ENCODE assay signal across 9 cellular contexts in the genomic region with DNA sequence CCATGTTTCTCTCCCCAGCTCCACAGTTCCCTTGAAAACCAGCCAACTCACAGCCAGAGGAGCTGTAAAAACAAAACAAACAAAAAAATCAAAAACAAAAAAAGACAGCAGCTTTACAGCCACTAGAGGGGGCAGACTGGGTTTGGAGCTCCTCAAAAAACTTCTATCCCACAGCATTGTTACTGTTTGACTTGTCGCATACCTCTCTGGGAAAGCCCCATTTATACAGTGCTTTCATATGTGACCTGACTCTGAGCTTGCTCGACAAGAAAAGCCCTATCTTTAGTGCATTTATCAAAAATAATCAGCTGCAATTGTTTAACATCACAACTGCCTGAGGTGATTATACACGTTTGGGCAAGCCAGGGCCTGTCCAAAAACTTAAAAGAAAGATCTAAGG. TPM values are rescaled to one million over a fixed set of nuclear protein-coding genes. Genes with fewer than 3 reads are reported as not detected.
DNase-seq lines count a peak whose midpoint lies in the region; ATAC-seq, FAIRE-seq and TF ChIP-seq lines count a peak whose summit lies in the region.
"Had no signal": no experiment of that assay in that cellular context is flagged by ENCODE, and none has a peak within 500 bp of the region (broad histone marks: within the 10 kb centered on the region; RNA-seq: fewer than 3 reads in every experiment).

No MANE protein-coding gene starts in this region.

- POLR2A ChIA-PET in endothelial cell of umbilical vein (lab: Charles Lee): interaction anchor here (0.6 to 1.4 kb wide), 2 partner anchors 22 to 44 kb away, joined by 3 to 7 read pairs; partner anchors contain the start of gene TSPAN6

- H3K36me3 ChIP-seq in endothelial cell of umbilical vein (ENCODE audit: control insufficient read depth in 2 of 2, extremely low read depth in 1 of 2, insufficient read depth in 2 of 2, low read length in 2 of 2): no peaks in the 10 kb centered on the region
- no peaks in the 10 kb centered on the region for H3K36me3 ChIP-seq in prostate gland

- H3K9me1 ChIP-seq in endothelial cell of umbilical vein (replicated peaks; ENCODE audit: control insufficient read depth, extremely low read depth, insufficient read depth, low read length): no peaks in the 10 kb centered on the region

- H2AFZ ChIP-seq in endothelial cell of umbilical vein (ENCODE audit: low read depth, low read length): peak overlapping the region; percentile 16

- 21% methylated on average over 3 of the region's 3 CpGs for WGBS in prostate gland

- no peaks in the 10 kb centered on the region for H3K79me2 ChIP-seq in endothelial cell of umbilical vein (ENCODE audit: control insufficient read depth, insufficient read depth, low read length)

- no TSS peak for BruUV-seq in endothelial cell of umbilical vein (replicated peaks; lab: Mats Ljungman, UMichigan)

- no peaks in the 10 kb centered on the region for H4K20me1 ChIP-seq in endothelial cell of umbilical vein (replicated peaks; ENCODE audit: control insufficient read depth, extremely low read depth, insufficient read depth, low read length)

- intact Hi-C loops in endothelial cell of umbilical vein (cut with micrococcal nuclease): loop anchor here (1.0 to 5.0 kb wide), 4 partner anchors 22 to 153 kb away; partner anchors contain the start of gene TSPAN6
- intact Hi-C loops in prostate gland (cut with DNase I): no loop called here

- H3K4me1 ChIP-seq in endothelial cell of umbilical vein (ENCODE audit: control insufficient read depth, extremely low read depth, insufficient read depth, low read length) (peaks cover 2% of the 10 kb centered on the region), prostate gland (replicated peaks) (no peaks in the 10 kb centered on the region)

- DNase-seq in D721Med (ENCODE audit: insufficient read length, low spot score) (no peak), NCI-H524 treated with DMSO at 0.1 percent for 48 hours (lab: John Stamatoyannopoulos, UW) (peak; percentile 3), endothelial cell of umbilical vein (ENCODE audit: low read depth, low spot score) (peak; percentile 74), prostate gland (ENCODE audit: low spot score) (peak; percentile 4), COLO668 (lab: John Stamatoyannopoulos, UW; ENCODE audit: unreplicated experiment) (no peak)
- no peak for DNase-seq in activated naive CD4-positive, alpha-beta T cell treated with Interleukin-2 at 50 U/mL for 16 hours

- dilution Hi-C loops in endothelial cell of umbilical vein (cut with MboI; ENCODE audit: extremely low pct_ligation_motif_present, low sequenced_read_pairs): no loop called here

- TF ChIP-seq POLR2A in endothelial cell of umbilical vein (IDR thresholded peaks at IDR 0.05; ENCODE audit: low read depth, low read length): no peak
- TF ChIP-seq POLR2A in prostate gland (IDR thresholded peaks at IDR 0.05): no peak

- ATAC-seq in GM18873 (IDR thresholded peaks at IDR 0.05; ENCODE audit: low FRiP score, unreplicated experiment): peak; percentile 100
- peak; percentile 100 for ATAC-seq in HG02981 (IDR thresholded peaks at IDR 0.05; ENCODE audit: unreplicated experiment)

- H3K27me3 ChIP-seq in endothelial cell of umbilical vein (ENCODE audit: control insufficient read depth in 2 of 2, insufficient read depth in 2 of 2, low read length in 2 of 2) (no peaks in the 10 kb centered on the region), prostate gland (replicated peaks; ENCODE audit: insufficient read depth) (no peaks in the 10 kb centered on the region)

- FAIRE-seq in D721Med (lab: Jason Lieb, UNC): no peak
- FAIRE-seq in endothelial cell of umbilical vein (lab: Jason Lieb, UNC): peak; percentile 78

- CTCF ChIA-PET in endothelial cell of umbilical vein (lab: Charles Lee): interaction anchor here (0.7 to 2.7 kb wide), 26 partner anchors 8 to 168 kb away, joined by 3 to 33 read pairs (median 4); partner anchors contain the start of gene TSPAN6

- H3K27ac ChIP-seq in endothelial cell of umbilical vein (ENCODE audit: insufficient read depth, low read depth, low read length) (no peak overlapping the region), prostate gland (no peak overlapping the region)

- H3K4me3 ChIP-seq in endothelial cell of umbilical vein (replicated peaks in 1 of 3; ENCODE audit: insufficient read depth in 1 of 3, low read depth in 1 of 3, low read length in 3 of 3): no peak overlapping the region
- H3K4me3 ChIP-seq in prostate gland: no peak overlapping the region

- no peaks in the 10 kb centered on the region for H3K9me3 ChIP-seq in endothelial cell of umbilical vein (replicated peaks; ENCODE audit: control insufficient read depth, insufficient read depth, low read length)
- H3K9me3 ChIP-seq in prostate gland: no peaks in the 10 kb centered on the region

- no peak overlapping the region for H3K4me2 ChIP-seq in endothelial cell of umbilical vein (ENCODE audit: insufficient read depth, low read length)

- no peak overlapping the region for H3K9ac ChIP-seq in endothelial cell of umbilical vein (replicated peaks; ENCODE audit: extremely low read depth, insufficient read depth, low read length)

- TF ChIP-seq CTCF in D721Med (IDR thresholded peaks at IDR 0.05; ENCODE audit: insufficient read depth, missing control alignments) (peak; percentile 25), endothelial cell of umbilical vein (IDR thresholded peaks at IDR 0.05; ENCODE audit: extremely low read depth in 1 of 2, insufficient read depth in 1 of 2, low read depth in 1 of 2, low read length in 2 of 2) (peak; percentile 46 to 60), prostate gland (IDR thresholded peaks at IDR 0.05) (peak in 2 of 4 experiments; percentile 23 to 31)

TF ChIP-seq in endothelial cell of umbilical vein, 7 proteins besides CTCF, POLR2A, EP300 and RAD21:
- no peak for TF ChIP-seq EZH2 (IDR thresholded peaks at IDR 0.05; ENCODE audit: borderline replicate concordance, low read depth, low read length, severe bottlenecking)
- no peak for TF ChIP-seq JUN (IDR thresholded peaks at IDR 0.05; ENCODE audit: borderline replicate concordance, insufficient read depth, insufficient read length, low read depth)
- TF ChIP-seq, protein P1, sequence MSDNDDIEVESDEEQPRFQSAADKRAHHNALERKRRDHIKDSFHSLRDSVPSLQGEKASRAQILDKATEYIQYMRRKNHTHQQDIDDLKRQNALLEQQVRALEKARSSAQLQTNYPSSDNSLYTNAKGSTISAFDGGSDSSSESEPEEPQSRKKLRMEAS (IDR thresholded peaks at IDR 0.05; ENCODE audit: insufficient read depth, insufficient read length): no peak
- TF ChIP-seq MYC (IDR thresholded peaks at IDR 0.05; ENCODE audit: low read depth, low read length): no peak
- no peak for TF ChIP-seq GATA2 (IDR thresholded peaks at IDR 0.05; ENCODE audit: insufficient read depth, insufficient read length, low read depth, low read length)
- no peak for TF ChIP-seq POLR2AphosphoS5 (IDR thresholded peaks at IDR 0.05; ENCODE audit: insufficient read depth, low read depth, low read length)
- TF ChIP-seq FOS (IDR thresholded peaks at IDR 0.05; ENCODE audit: borderline replicate concordance, insufficient read depth, low read length): no peak

RNA-seq across cellular contexts. Expression of gene TSPAN6, which starts 21.6 kb away (rescaled TPM):
- total RNA-seq in endothelial cell of umbilical vein (43.1 and 44.6 TPM in 2 replicates), prostate gland (10 to 100 TPM; 26.1 to 34.9 TPM)
- polyA plus RNA-seq in endothelial cell of umbilical vein: 53.7 and 65.5 TPM in 2 replicates
- 49.6 and 50.0 TPM in 2 replicates for polyA plus RNA-seq in endothelial cell of umbilical vein (2011; cell fraction: cytosol; rRNA removed)
- polyA plus RNA-seq in endothelial cell of umbilical vein (2011; cell fraction: nucleus; rRNA removed): 27.1 and 34.2 TPM in 2 replicates
- polyA plus RNA-seq in endothelial cell of umbilical vein (2012): 56.7 and 72.5 TPM in 2 replicates
- polyA minus RNA-seq in endothelial cell of umbilical vein: 50.2 and 54.1 TPM in 2 replicates
- polyA minus RNA-seq in endothelial cell of umbilical vein (2011; cell fraction: cytosol; rRNA and poly(A)+ RNA removed): 13.7 TPM
- 12.6 and 14.1 TPM in 2 replicates for polyA minus RNA-seq in endothelial cell of umbilical vein (2011; cell fraction: nucleus; rRNA and poly(A)+ RNA removed)

RNA-seq across cellular contexts. Expression of gene SRPX2, which starts 29.0 kb away (rescaled TPM):
- total RNA-seq in endothelial cell of umbilical vein (124 and 133 TPM in 2 replicates), prostate gland (1 to 10 TPM; 4.8 to 5.1 TPM)
- 260 and 265 TPM in 2 replicates for polyA plus RNA-seq in endothelial cell of umbilical vein
- 193 and 194 TPM in 2 replicates for polyA plus RNA-seq in endothelial cell of umbilical vein (2011; cell fraction: cytosol; rRNA removed)
- 366 and 392 TPM in 2 replicates for polyA plus RNA-seq in endothelial cell of umbilical vein (2011; cell fraction: nucleus; rRNA removed)
- polyA plus RNA-seq in endothelial cell of umbilical vein (2012): 154 and 267 TPM in 2 replicates
- 336 and 411 TPM in 2 replicates for polyA minus RNA-seq in endothelial cell of umbilical vein
- not detected for polyA minus RNA-seq in endothelial cell of umbilical vein (2011; cell fraction: cytosol; rRNA and poly(A)+ RNA removed)
- 177 and 282 TPM in 2 replicates for polyA minus RNA-seq in endothelial cell of umbilical vein (2011; cell fraction: nucleus; rRNA and poly(A)+ RNA removed)
- total RNA-seq: activated CD8-positive, alpha-beta memory T cell treated with anti-CD3 and anti-CD28 coated beads for 36 hours had no signal

RNA-seq across cellular contexts. Expression of gene TNMD, which starts 30.3 kb away (rescaled TPM):
- total RNA-seq in endothelial cell of umbilical vein (not detected in 2 replicates), prostate gland (not detected)
- not detected in 2 replicates for polyA plus RNA-seq in endothelial cell of umbilical vein
- not detected in 2 replicates for polyA plus RNA-seq in endothelial cell of umbilical vein (2011; cell fraction: cytosol; rRNA removed)
- not detected in 2 replicates for polyA plus RNA-seq in endothelial cell of umbilical vein (2011; cell fraction: nucleus; rRNA removed)
- not detected in 2 replicates for polyA plus RNA-seq in endothelial cell of umbilical vein (2012)
- not detected in 2 replicates for polyA minus RNA-seq in endothelial cell of umbilical vein
- polyA minus RNA-seq in endothelial cell of umbilical vein (2011; cell fraction: cytosol; rRNA and poly(A)+ RNA removed): not detected
- polyA minus RNA-seq in endothelial cell of umbilical vein (2011; cell fraction: nucleus; rRNA and poly(A)+ RNA removed): not detected in 2 replicates
- total RNA-seq: activated CD8-positive, alpha-beta memory T cell treated with anti-CD3 and anti-CD28 coated beads for 36 hours had no signal

Comparison
In these comparisons a context has a peak if more than half of its experiments do, and no peak if none do; other contexts are left out.
1. DNase-seq: peak in NCI-H524 treated with DMSO at 0.1 percent for 48 hours (single experiment), endothelial cell of umbilical vein (single experiment) and prostate gland (single experiment); none in D721Med (single experiment), COLO668 (single experiment) and activated naive CD4-positive, alpha-beta T cell treated with Interleukin-2 at 50 U/mL for 16 hours (single experiment).
2. RNA of gene SRPX2, which starts 29.0 kb away (total RNA-seq): 124 to 133 TPM in endothelial cell of umbilical vein; 4.8 to 5.1 TPM in prostate gland; every median in the first group is over 10 times any median in the second.